ENCODE assay signal across 17 cellular contexts in the genomic region with DNA sequence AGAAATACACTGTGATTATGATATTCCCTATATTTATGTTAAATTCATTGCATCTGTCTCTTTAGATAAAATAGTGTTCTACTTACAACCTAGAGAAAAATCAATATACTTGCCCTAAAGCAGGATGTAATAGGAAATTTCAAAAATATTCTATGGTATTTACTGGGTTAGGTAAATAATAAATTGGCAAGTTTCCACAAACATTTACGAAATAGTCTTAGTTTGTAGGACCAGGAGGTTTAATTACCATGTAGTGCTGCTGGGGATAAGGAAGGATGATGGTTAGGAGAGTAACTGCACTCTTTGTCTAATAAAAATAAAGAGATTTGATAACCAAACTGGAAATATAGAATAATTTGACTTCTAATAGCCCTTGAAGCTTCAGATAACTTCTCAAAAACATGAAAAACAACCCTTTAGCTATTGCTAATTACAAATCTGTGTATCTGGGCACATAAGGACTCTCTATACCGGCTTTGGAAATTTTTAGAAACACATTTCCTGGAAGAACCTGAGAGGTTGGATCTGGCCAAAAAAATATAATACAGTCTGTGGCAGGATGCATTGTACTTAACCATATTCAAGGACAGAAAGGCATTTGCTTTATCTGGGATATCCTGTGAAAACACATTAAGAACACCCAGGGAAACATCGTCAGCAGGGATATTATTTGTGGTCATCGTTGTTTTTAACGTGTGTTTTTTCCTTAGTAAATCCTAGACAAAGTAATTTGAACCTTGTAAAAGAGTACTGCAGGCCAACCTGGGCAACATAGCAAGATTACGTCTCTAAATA.
"Had no signal": no experiment of that assay in that cellular context is flagged by ENCODE, and none has a peak within 500 bp of the region (broad histone marks: within the 10 kb centered on the region; RNA-seq: fewer than 3 reads in every experiment).

No MANE protein-coding gene starts in this region.

- FAIRE-seq: astrocyte had no signal

- ATAC-seq: mucosa of descending colon; naive thymus-derived CD8-positive, alpha-beta T cell; stimulated activated naive B cell treated with anti-CD40 and anti-IgM and Interleukin-4, amounts not matched to agents 10 μg/mL and 1 μg/mL and 100 μg/mL, for 72 hours had no signal

- DNase-seq: activated CD4-positive, alpha-beta memory T cell treated with anti-CD3 and anti-CD28 coated beads for 36 hours; activated CD4-positive, alpha-beta T cell treated with anti-CD3 and anti-CD28 coated beads for 1 hour; activated gamma-delta T cell treated with Interleukin-2 at 50 U/mL for 16 hours; activated naive CD8-positive, alpha-beta T cell treated with anti-CD3 and anti-CD28 coated beads, Interleukin-2, amount 10 ng/mL, durations not matched to agents 7 days and 5 days; activated T-cell treated with anti-CD3 and anti-CD28 coated beads, Interleukin-2, amount 50 U/mL, for 48 hours; colonic mucosa; effector CD8-positive, alpha-beta T cell; hypothalamus; mucosa of descending colon; naive thymus-derived CD8-positive, alpha-beta T cell; posterior cingulate gyrus; stimulated activated CD4-positive, alpha-beta T cell treated with anti-CD3 and anti-CD28 coated beads, Interleukin-2, amount 100 ng/mL, for 24 hours; stimulated activated naive B cell treated with anti-CD40 and anti-IgM and Interleukin-4, amounts not matched to agents 10 μg/mL and 1 μg/mL and 100 μg/mL, for 72 hours; substantia nigra had no signal

- H3K27me3 ChIP-seq: cardiac muscle cell, colonic mucosa had no signal

- H3K36me3 ChIP-seq: cardiac muscle cell, colonic mucosa had no signal

- H3K4me3 ChIP-seq: cardiac muscle cell, colonic mucosa, lung, mucosa of descending colon had no signal
